Comparison of ENCODE assay signal across 16 cellular contexts in genomic region chr18:43589611-43590151, GRCh38.
"Had no signal": no experiment of that assay in that cellular context is flagged by ENCODE, and none has a peak within 500 bp of the region (broad histone marks: within the 10 kb centered on the region; RNA-seq: fewer than 3 reads in every experiment).

No MANE protein-coding gene starts in this region.

- DNase-seq: activated naive CD8-positive, alpha-beta T cell treated with anti-CD3 and anti-CD28 coated beads for 36 hours; central memory CD4-positive, alpha-beta T cell; cortex of kidney; effector CD4-positive, alpha-beta T cell; foreskin fibroblast; occipital lobe; sigmoid colon; stimulated activated CD4-positive, alpha-beta T cell treated with anti-CD3 and anti-CD28 coated beads, Interleukin-1b, Interleukin-23, amount 100 ng/mL, for 48 hours had no signal

- H3K27me3 Mint-ChIP-seq: activated naive CD8-positive, alpha-beta T cell treated with anti-CD3 and anti-CD28 coated beads for 36 hours; brain had no signal

- H3K27ac Mint-ChIP-seq: activated naive CD8-positive, alpha-beta T cell treated with anti-CD3 and anti-CD28 coated beads for 36 hours; activated T-helper 1 cell treated with anti-CD3 and anti-CD28 coated beads, Interleukin-12 subunit alpha, Interleukin-12 subunit beta, Interleukin-2, Interleukin-4 antibody, amounts not matched to agents 30 ng/mL and 10 ng/mL and 1 ng/mL, durations not matched to agents 14 hours and 24 hours and 36 hours; brain; nephron had no signal

- FAIRE-seq: endothelial cell of umbilical vein had no signal

- H3K4me3 ChIP-seq: prostate gland, sigmoid colon, tibial artery, vagina had no signal

- ATAC-seq: activated CD4-positive, CD25-positive, alpha-beta regulatory T cell treated with anti-CD3 and anti-CD28 coated beads, Interleukin-2, amount 50 U/mL, for 24 hours had no signal

- H3K4me1 Mint-ChIP-seq: activated naive CD8-positive, alpha-beta T cell treated with anti-CD3 and anti-CD28 coated beads for 36 hours; nephron had no signal

- H3K27me3 ChIP-seq: sigmoid colon, vagina had no signal

- H3K9me3 Mint-ChIP-seq: activated naive CD8-positive, alpha-beta T cell treated with anti-CD3 and anti-CD28 coated beads for 36 hours; activated T-helper 1 cell treated with anti-CD3 and anti-CD28 coated beads, Interleukin-12 subunit alpha, Interleukin-12 subunit beta, Interleukin-2, Interleukin-4 antibody, amounts not matched to agents 30 ng/mL and 10 ng/mL and 1 ng/mL, durations not matched to agents 14 hours and 24 hours and 36 hours; brain; nephron had no signal

- H3K36me3 ChIP-seq: prostate gland, sigmoid colon, tibial artery, vagina had no signal

- H3K9me3 ChIP-seq: prostate gland, sigmoid colon, tibial artery, vagina had no signal

- H3K4me3 Mint-ChIP-seq: activated naive CD8-positive, alpha-beta T cell treated with anti-CD3 and anti-CD28 coated beads for 36 hours; activated T-helper 1 cell treated with anti-CD3 and anti-CD28 coated beads, Interleukin-12 subunit alpha, Interleukin-12 subunit beta, Interleukin-2, Interleukin-4 antibody, amounts not matched to agents 30 ng/mL and 10 ng/mL and 1 ng/mL, durations not matched to agents 14 hours and 24 hours and 36 hours; brain; nephron had no signal

- H3K4me1 ChIP-seq: prostate gland, sigmoid colon, tibial artery, vagina had no signal

- H3K27ac ChIP-seq: prostate gland, sigmoid colon, tibial artery, vagina had no signal

- H3K36me3 Mint-ChIP-seq: activated naive CD8-positive, alpha-beta T cell treated with anti-CD3 and anti-CD28 coated beads for 36 hours; brain had no signal
